8 cellular contexts compared by ENCODE assay signal in the genomic region with DNA sequence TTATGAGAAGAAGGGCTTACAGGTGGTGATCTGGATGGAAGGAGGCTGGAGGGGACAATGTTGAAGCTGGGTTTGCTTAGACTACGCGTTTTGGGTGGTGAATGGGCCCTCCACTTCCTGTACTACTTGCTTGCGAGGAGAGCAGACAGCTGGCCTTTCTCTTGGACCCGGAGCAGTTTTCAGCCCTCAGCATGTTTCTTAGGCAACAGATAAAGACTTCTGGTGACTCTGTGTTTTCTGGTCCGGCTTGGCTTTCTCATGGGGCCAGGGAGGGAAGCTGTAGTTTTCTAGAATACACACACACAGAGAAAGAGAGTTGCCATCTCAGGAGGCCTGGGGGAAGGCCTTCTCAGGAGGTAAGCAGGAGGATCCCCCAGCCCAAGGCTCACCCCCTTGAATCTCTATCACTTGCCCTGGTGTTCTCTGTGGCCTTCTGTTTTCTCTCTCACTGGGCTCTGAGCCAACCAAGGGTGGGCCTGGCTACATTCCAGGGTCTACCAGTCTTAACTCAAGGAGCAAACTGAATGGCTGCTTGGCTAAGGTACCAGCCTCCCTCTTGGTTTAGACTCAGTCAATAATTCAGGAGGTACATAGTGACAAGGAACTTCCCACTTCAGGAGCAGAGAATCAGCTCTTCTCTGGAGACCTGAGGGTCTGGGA. TPM values are rescaled to one million over a fixed set of nuclear protein-coding genes. Genes with fewer than 3 reads are reported as not detected.
DNase-seq lines count a peak whose midpoint lies in the region; ATAC-seq and TF ChIP-seq lines count a peak whose summit lies in the region.

No MANE protein-coding gene starts in this region.

- H3K4me1 Mint-ChIP-seq in brain (peaks cover 42% of the 10 kb centered on the region), naive B cell (peaks cover 30 to 57% (median 45%) of the 10 kb centered on the region in 3 donors)

- peaks cover 3% of the 10 kb centered on the region for H3K27me3 Mint-ChIP-seq in brain
- H3K27me3 Mint-ChIP-seq in naive B cell: no peaks in the 10 kb centered on the region

- ATAC-seq in naive B cell (ENCODE audit: low read depth in 2 of 2) (no peak), GM18502 (IDR thresholded peaks at IDR 0.05; ENCODE audit: poor library complexity, unreplicated experiment) (no peak), HG02642 (IDR thresholded peaks at IDR 0.05; ENCODE audit: poor library complexity, unreplicated experiment) (no peak)

- DNase-seq in CD1c-positive myeloid dendritic cell (ENCODE audit: extremely low spot score) (peak; percentile 16), MV-4-11 (lab: John Stamatoyannopoulos, UW) (peak; percentile 88), naive B cell (no peak), activated gamma-delta T cell (lab: John Stamatoyannopoulos, UW) (no peak), RPMI8226 (no peak)

- H3K36me3 Mint-ChIP-seq in brain (peaks cover 15% of the 10 kb centered on the region), naive B cell (peaks cover 0 to under 1% of the 10 kb centered on the region in 2 donors)

- peak overlapping the region; percentile 71 to 84 (median 73) for H3K4me3 Mint-ChIP-seq in brain
- H3K4me3 Mint-ChIP-seq in naive B cell: peak overlapping the region; percentile 30 to 85 (median 68)

- no peak for TF ChIP-seq CTCF in brain (conservative IDR thresholded peaks at IDR 0.05)

- H3K9me3 Mint-ChIP-seq in brain (peaks cover 0 to 20% (median 12%) of the 10 kb centered on the region in 5 experiments), naive B cell (no peaks in the 10 kb centered on the region)

- H3K27ac Mint-ChIP-seq in brain: peak overlapping the region; percentile 45 to 95 (median 83)
- H3K27ac Mint-ChIP-seq in naive B cell: peak overlapping the region in 5 of 6 donors; percentile 36 to 93 (median 90)

RNA-seq across cellular contexts. Expression of a gene that starts 2.4 kb away (rescaled TPM):
- polyA plus RNA-seq in brain (ENCODE audit: insufficient read depth, low read depth, low replicate concordance) (37.9 TPM), naive B cell (ENCODE audit: low read depth in 6 of 6) (10 to 100 TPM; 51.8 to 87.8 (median 66.4) TPM)

RNA-seq across cellular contexts. Expression of a gene that starts 2.5 kb away (rescaled TPM):
- polyA plus RNA-seq in brain (ENCODE audit: insufficient read depth, low read depth, low replicate concordance) (1.2 TPM), naive B cell (ENCODE audit: low read depth in 6 of 6) (under 1 TPM in 2 of 6 donors, not detected in 4; 0.13 to 0.30 TPM)

RNA-seq across cellular contexts. Expression of a gene that starts 21.1 kb away (rescaled TPM):
- polyA plus RNA-seq in brain (ENCODE audit: insufficient read depth, low read depth, low replicate concordance): 70.7 TPM
- polyA plus RNA-seq in naive B cell (ENCODE audit: low read depth in 6 of 6): 10 to 100 TPM; 68.0 to 97.2 (median 86.4) TPM

RNA-seq across cellular contexts. Expression of a gene that starts 27.0 kb away (rescaled TPM):
- polyA plus RNA-seq in brain (ENCODE audit: insufficient read depth, low read depth, low replicate concordance): 133 TPM
- 10 to 100 TPM in 4 of 6 donors, 1 to 10 TPM in 2; 5.0 to 14.3 (median 11.4) TPM for polyA plus RNA-seq in naive B cell (ENCODE audit: low read depth in 6 of 6)

RNA-seq across cellular contexts. Expression of a gene that starts 43.1 kb away (rescaled TPM):
- 208 TPM for polyA plus RNA-seq in brain (ENCODE audit: insufficient read depth, low read depth, low replicate concordance)
- 100 to 1,000 TPM; 197 to 275 (median 228) TPM for polyA plus RNA-seq in naive B cell (ENCODE audit: low read depth in 6 of 6)

Comparison
In these comparisons a context has a peak if more than half of its experiments do, and no peak if none do; other contexts are left out.
1. DNase-seq: peak in CD1c-positive myeloid dendritic cell (single experiment) and MV-4-11 (single experiment); none in naive B cell (single experiment), activated gamma-delta T cell (single experiment) and RPMI8226 (single experiment).